22 cellular contexts compared by ENCODE assay signal in the genomic region with DNA sequence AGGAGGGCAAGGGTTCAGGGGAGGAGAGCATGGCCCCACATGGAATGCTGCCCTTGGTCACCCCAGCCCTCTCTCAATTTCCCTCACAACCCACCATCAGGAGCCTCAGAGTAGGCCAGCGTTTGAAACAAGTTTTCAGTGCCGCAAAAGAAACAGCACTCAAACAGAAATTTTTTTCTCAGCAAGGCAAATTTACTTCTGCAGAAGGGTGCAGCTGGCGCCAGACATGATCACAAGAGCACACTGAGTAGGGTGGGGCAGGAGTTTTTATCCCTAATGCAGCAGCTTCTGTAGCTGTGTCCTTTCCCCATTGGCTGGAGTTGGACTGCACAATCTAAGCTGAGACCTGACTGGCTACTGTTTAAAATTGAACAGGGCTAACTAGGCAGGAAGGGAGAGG.
"Had no signal": no experiment of that assay in that cellular context is flagged by ENCODE, and none has a peak within 500 bp of the region (broad histone marks: within the 10 kb centered on the region; RNA-seq: fewer than 3 reads in every experiment).

No MANE protein-coding gene starts in this region.

- H3K27ac Mint-ChIP-seq: immature natural killer cell; memory B cell; natural killer cell treated with Interleukin-12 subunit alpha and Interleukin-12 subunit beta and Interleukin-15 and Interleukin-18, amount 100 ng/mL, for 72 hours had no signal

- H3K36me3 ChIP-seq: esophagus muscularis mucosa, gastrocnemius medialis, heart right ventricle, left lung, lower lobe of right lung, pancreas, stomach, thoracic aorta, transverse colon had no signal

- DNase-seq: cortex of kidney; dorsolateral prefrontal cortex; effector CD8-positive, alpha-beta T cell; gastrocnemius medialis; heart right ventricle; immature natural killer cell; left lung; lower lobe of right lung; midbrain; occipital lobe; pancreas; psoas muscle; retina; stimulated activated naive CD4-positive, alpha-beta T cell; stomach; substantia nigra; transverse colon had no signal

- H3K4me3 Mint-ChIP-seq: immature natural killer cell; memory B cell; natural killer cell treated with Interleukin-12 subunit alpha and Interleukin-12 subunit beta and Interleukin-15 and Interleukin-18, amount 100 ng/mL, for 72 hours had no signal

- H3K4me3 ChIP-seq: dorsolateral prefrontal cortex, esophagus muscularis mucosa, gastrocnemius medialis, heart right ventricle, left lung, lower lobe of right lung, pancreas, psoas muscle, stomach, thoracic aorta, transverse colon had no signal

- H3K27me3 ChIP-seq: dorsolateral prefrontal cortex, esophagus muscularis mucosa, gastrocnemius medialis, heart right ventricle, left lung, stomach, transverse colon had no signal

- H3K4me1 Mint-ChIP-seq: immature natural killer cell, memory B cell had no signal

- H3K9me3 ChIP-seq: gastrocnemius medialis, pancreas had no signal

- ATAC-seq: gastrocnemius medialis; heart right ventricle; lower lobe of right lung; natural killer cell treated with Interleukin-12 subunit alpha and Interleukin-12 subunit beta and Interleukin-15 and Interleukin-18, amount 100 ng/mL, for 72 hours; sciatic nerve had no signal

- H3K4me1 ChIP-seq: esophagus muscularis mucosa, gastrocnemius medialis, heart right ventricle, left lung, lower lobe of right lung, pancreas, psoas muscle, stomach, transverse colon had no signal

- H3K27ac ChIP-seq: dorsolateral prefrontal cortex, esophagus muscularis mucosa, gastrocnemius medialis, heart right ventricle, left lung, lower lobe of right lung, pancreas, psoas muscle, stomach, thoracic aorta, transverse colon had no signal
